In the genomic region with DNA sequence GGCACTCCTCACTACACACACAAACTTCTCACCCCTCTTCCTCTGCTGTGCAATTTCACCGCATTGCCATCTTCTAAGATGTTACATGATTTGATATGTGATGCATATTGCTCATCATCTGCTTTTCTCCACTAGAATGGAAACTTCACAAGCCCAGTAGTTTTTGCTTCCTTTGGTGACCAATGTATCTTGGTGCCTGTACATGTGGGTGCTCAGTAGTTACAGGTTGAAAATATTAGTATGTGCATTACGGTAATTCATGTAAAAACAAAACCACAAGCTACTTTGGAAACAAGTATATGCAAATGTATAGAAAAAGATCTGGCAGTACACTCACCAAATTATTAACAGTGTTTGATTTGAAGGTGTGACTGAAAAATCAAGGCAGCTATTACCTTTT, we compare ENCODE assay signal across 8 cellular contexts.
DNase-seq lines count a peak whose midpoint lies in the region; ATAC-seq and FAIRE-seq lines count a peak whose summit lies in the region.
"Not testable (repeated sequence)": the region's sequence is repeated elsewhere in the genome, so short reads cannot be mapped to it uniquely, and the experiment has no call there.

No MANE protein-coding gene starts in this region.

- FAIRE-seq in GM18507 (lab: Jason Lieb, UNC): peak; percentile 80

- intact Hi-C loops in activated CD4-positive, alpha-beta T cell treated with anti-CD3 and anti-CD28 coated beads for 36 hours (cut with DNase I, micrococcal nuclease): not testable (repeated sequence)

- H3K36me3 Mint-ChIP-seq in activated CD4-positive, alpha-beta T cell treated with anti-CD3 and anti-CD28 coated beads for 36 hours (ENCODE audit: low read depth); stimulated activated memory B cell treated with anti-CD40 and anti-IgM and Interleukin-4, amounts not matched to agents 10 μg/mL and 1 μg/mL and 100 μg/mL, for 72 hours: not testable (repeated sequence)

- H3K4me1 Mint-ChIP-seq in activated CD4-positive, alpha-beta T cell treated with anti-CD3 and anti-CD28 coated beads for 36 hours: peaks cover 16% of the 10 kb centered on the region
- not testable (repeated sequence) for H3K4me1 Mint-ChIP-seq in stimulated activated memory B cell treated with anti-CD40 and anti-IgM and Interleukin-4, amounts not matched to agents 10 μg/mL and 1 μg/mL and 100 μg/mL, for 72 hours

- peak; percentile 80 for ATAC-seq in GM19023 (IDR thresholded peaks at IDR 0.05; ENCODE audit: unreplicated experiment)
- ATAC-seq in GM21381 (IDR thresholded peaks at IDR 0.05; ENCODE audit: unreplicated experiment): peak; percentile 70
- ATAC-seq in HG02642 (IDR thresholded peaks at IDR 0.05; ENCODE audit: poor library complexity, unreplicated experiment): peak; percentile 50
- ATAC-seq in HG03039 (IDR thresholded peaks at IDR 0.05; ENCODE audit: unreplicated experiment): peak; percentile 51
- peak; percentile 58 for ATAC-seq in HG03432 (IDR thresholded peaks at IDR 0.05; ENCODE audit: unreplicated experiment)
- ATAC-seq in activated CD4-positive, alpha-beta T cell treated with anti-CD3 and anti-CD28 coated beads for 36 hours: peak; percentile 77
- peak; percentile 31 for ATAC-seq in stimulated activated memory B cell treated with anti-CD40 and anti-IgM and Interleukin-4, amounts not matched to agents 10 μg/mL and 1 μg/mL and 100 μg/mL, for 72 hours

- CTCF ChIA-PET in activated CD4-positive, alpha-beta T cell treated with anti-CD3 and anti-CD28 coated beads for 36 hours (lab: Charles Lee): not testable (repeated sequence)

- H3K9me3 Mint-ChIP-seq in activated CD4-positive, alpha-beta T cell treated with anti-CD3 and anti-CD28 coated beads for 36 hours (ENCODE audit: low read depth); stimulated activated memory B cell treated with anti-CD40 and anti-IgM and Interleukin-4, amounts not matched to agents 10 μg/mL and 1 μg/mL and 100 μg/mL, for 72 hours: not testable (repeated sequence)

- not testable (repeated sequence) for DNase-seq in GM18507 (ENCODE audit: extremely low spot score, insufficient read length, low read depth); activated CD4-positive, alpha-beta T cell treated with anti-CD3 and anti-CD28 coated beads for 36 hours

- not testable (repeated sequence) for H3K27me3 Mint-ChIP-seq in activated CD4-positive, alpha-beta T cell treated with anti-CD3 and anti-CD28 coated beads for 36 hours; stimulated activated memory B cell treated with anti-CD40 and anti-IgM and Interleukin-4, amounts not matched to agents 10 μg/mL and 1 μg/mL and 100 μg/mL, for 72 hours

- POLR2A ChIA-PET in activated CD4-positive, alpha-beta T cell treated with anti-CD3 and anti-CD28 coated beads for 36 hours (lab: Charles Lee): not testable (repeated sequence)

- H3K27ac Mint-ChIP-seq in activated CD4-positive, alpha-beta T cell treated with anti-CD3 and anti-CD28 coated beads for 36 hours; stimulated activated memory B cell treated with anti-CD40 and anti-IgM and Interleukin-4, amounts not matched to agents 10 μg/mL and 1 μg/mL and 100 μg/mL, for 72 hours: not testable (repeated sequence)

- H3K4me3 Mint-ChIP-seq in activated CD4-positive, alpha-beta T cell treated with anti-CD3 and anti-CD28 coated beads for 36 hours; stimulated activated memory B cell treated with anti-CD40 and anti-IgM and Interleukin-4, amounts not matched to agents 10 μg/mL and 1 μg/mL and 100 μg/mL, for 72 hours: not testable (repeated sequence)
